Comparison of ENCODE assay signal across 8 cellular contexts in genomic region chr2:181891966-181892794, GRCh38. TPM values are rescaled to one million over a fixed set of nuclear protein-coding genes. Genes with fewer than 3 reads are reported as not detected.
DNase-seq lines count a peak whose midpoint lies in the region; ATAC-seq and TF ChIP-seq lines count a peak whose summit lies in the region.

No MANE protein-coding gene starts in this region.

- peak overlapping the region; percentile 86 for H3K4me2 ChIP-seq in H9 (ENCODE audit: insufficient read depth, insufficient read length, low read length)
- peak overlapping the region; percentile 77 for H3K4me2 ChIP-seq in SU-DHL-6 (ENCODE audit: low read depth, low read length, poor library complexity, severe bottlenecking)

- H3K23ac ChIP-seq in H9 (ENCODE audit: insufficient read length, low read depth, low read length) = no peak overlapping the region

- WGBS in H9 (ENCODE audit: extremely low coverage, insufficient read length, low lambda C conversion rate) = no CpG with 5 or more reads among the region's 83 CpGs
- WGBS in prostate gland = 0% methylated on average over 53 of the region's 83 CpGs
- WGBS in aorta, 2 donors = 0% methylated on average over 79 to 83 of the region's 83 CpGs

- peaks cover 14% of the 10 kb centered on the region for H3K27me3 Mint-ChIP-seq in H9 (ENCODE audit: low read depth)
- peaks cover 18% of the 10 kb centered on the region for H3K27me3 Mint-ChIP-seq in activated naive CD8-positive, alpha-beta T cell treated with anti-CD3 and anti-CD28 coated beads, Interleukin-2, amount 50 U/mL, for 24 hours

- no peak overlapping the region for H2BK12ac ChIP-seq in H9 (ENCODE audit: insufficient read length, low read depth, low read length)

- H2BK5ac ChIP-seq in H9 (ENCODE audit: insufficient read length, low read length) = no peak overlapping the region

- TF ChIP-seq CTCF in GM10266 (IDR thresholded peaks at IDR 0.05; ENCODE audit: control insufficient read depth, insufficient read depth, low read depth, missing control alignments) = peak; percentile 26
- TF ChIP-seq CTCF in H9 (conservative IDR thresholded peaks at IDR 0.05) = peak; percentile 25; the same call in 1 of the 3 replicates
- no peak for TF ChIP-seq CTCF in SU-DHL-6 (IDR thresholded peaks at IDR 0.05; ENCODE audit: insufficient read depth, low read length, poor library complexity, severe bottlenecking)
- TF ChIP-seq CTCF in prostate gland (IDR thresholded peaks at IDR 0.05) = no peak

- no peak overlapping the region for H3K56ac ChIP-seq in H9 (ENCODE audit: insufficient read length, low read depth, low read length)

- H3T11ph ChIP-seq in H9 (ENCODE audit: low read length) = no peak overlapping the region

- peak; percentile 62 for DNase-seq in GM10266 (ENCODE audit: extremely low spot score)
- DNase-seq in H9 = peak; percentile 74
- peak; percentile 51 for DNase-seq in LoVo (ENCODE audit: low spot score)
- peak; percentile 66 for DNase-seq in activated naive CD8-positive, alpha-beta T cell treated with anti-CD3 and anti-CD28 coated beads, Interleukin-2, amount 50 U/mL, for 24 hours
- peak; percentile 79 for DNase-seq in left cardiac atrium
- peak; percentile 63 for DNase-seq in prostate gland (ENCODE audit: low spot score)
- peak; percentile 81 to 88 for DNase-seq in aorta

- H3K27ac ChIP-seq in H9 (ENCODE audit: insufficient read length, low read depth, low read length) = no peak overlapping the region
- H3K27ac ChIP-seq in SU-DHL-6 (ENCODE audit: low read depth, low read length) = peak overlapping the region; percentile 38
- peak overlapping the region; percentile 97 to 98 for H3K27ac ChIP-seq in prostate gland
- H3K27ac ChIP-seq in aorta (ENCODE audit: low read depth in 1 of 2, low read length in 2 of 2) = peak overlapping the region; percentile 93 to 94

- peaks cover 6% of the 10 kb centered on the region for H3K36me3 ChIP-seq in SU-DHL-6 (ENCODE audit: low read length)
- no peaks in the 10 kb centered on the region for H3K36me3 ChIP-seq in prostate gland
- H3K36me3 ChIP-seq in aorta (ENCODE audit: control insufficient read depth in 1 of 2, insufficient read depth in 2 of 2, low read length in 1 of 2) = no peaks in the 10 kb centered on the region

- H3K79me2 ChIP-seq in H9 (ENCODE audit: insufficient read depth, low read length) (no peaks in the 10 kb centered on the region), SU-DHL-6 (ENCODE audit: insufficient read depth, low read length) (peaks cover 3% of the 10 kb centered on the region; the same call in 1 of the 2 replicates)

- H3K9ac ChIP-seq in H9 (ENCODE audit: extremely low read depth, insufficient read length, low read length) (peak overlapping the region; percentile 28), SU-DHL-6 (ENCODE audit: low read length) (peak overlapping the region; percentile 94)

- no peaks in the 10 kb centered on the region for H3K27me3 ChIP-seq in H9 (ENCODE audit: insufficient read depth, low read length)
- H3K27me3 ChIP-seq in SU-DHL-6 (ENCODE audit: low read length) = no peaks in the 10 kb centered on the region
- H3K27me3 ChIP-seq in prostate gland (replicated peaks; ENCODE audit: insufficient read depth) = no peaks in the 10 kb centered on the region
- H3K27me3 ChIP-seq in aorta (ENCODE audit: control insufficient read depth in 1 of 2, insufficient read depth in 2 of 2, low read length in 1 of 2) = no peaks in the 10 kb centered on the region

- peak overlapping the region; percentile 67; the same call in 1 of the 2 replicates for H3K14ac ChIP-seq in H9 (ENCODE audit: insufficient read depth, low read length)

- no peak overlapping the region for H2BK20ac ChIP-seq in H9 (ENCODE audit: low read depth, low read length, poor library complexity, severe bottlenecking)

- intact Hi-C loops in left cardiac atrium (cut with DNase I) (loop anchor here in 1 of 2 donors (10.0 kb wide), 1 partner anchor 183 kb away; no protein-coding TSS in a partner anchor), prostate gland (cut with DNase I) (loop anchor here (5.0 kb wide), 1 partner anchor 185 kb away; no protein-coding TSS in a partner anchor), aorta (cut with DNase I) (loop anchor here in 1 of 2 donors (5.0 kb wide), 3 partner anchors 100 to 185 kb away; no protein-coding TSS in a partner anchor)

- peak; percentile 53 for ATAC-seq in activated naive CD8-positive, alpha-beta T cell treated with anti-CD3 and anti-CD28 coated beads, Interleukin-2, amount 50 U/mL, for 24 hours
- ATAC-seq in left cardiac atrium = peak; percentile 66 to 76
- peak; percentile 82 for ATAC-seq in aorta (ENCODE audit: low FRiP score)

- TF ChIP-seq POLR2A in prostate gland (IDR thresholded peaks at IDR 0.05) = peak; percentile 63

- H3K9me3 ChIP-seq in H9 (ENCODE audit: control insufficient read depth, low read depth, low read length) (no peaks in the 10 kb centered on the region), SU-DHL-6 (ENCODE audit: insufficient read depth, low read length) (no peaks in the 10 kb centered on the region), prostate gland (no peaks in the 10 kb centered on the region), aorta (ENCODE audit: control insufficient read depth, low read length) (no peaks in the 10 kb centered on the region)

- no peaks in the 10 kb centered on the region; a peak in 1 of 5 replicates for H3K9me3 Mint-ChIP-seq in H9
- H3K9me3 Mint-ChIP-seq in activated naive CD8-positive, alpha-beta T cell treated with anti-CD3 and anti-CD28 coated beads, Interleukin-2, amount 50 U/mL, for 24 hours = no peaks in the 10 kb centered on the region

- peak overlapping the region; percentile 88 for H3K4me3 Mint-ChIP-seq in H9
- H3K4me3 Mint-ChIP-seq in activated naive CD8-positive, alpha-beta T cell treated with anti-CD3 and anti-CD28 coated beads, Interleukin-2, amount 50 U/mL, for 24 hours = peak overlapping the region; percentile 98

- no peak overlapping the region for H4K5ac ChIP-seq in H9 (ENCODE audit: insufficient read length, low read depth, low read length)

- no peaks in the 10 kb centered on the region for H3K23me2 ChIP-seq in H9 (ENCODE audit: insufficient read length, low read depth, low read length, poor library complexity, severe bottlenecking)

- H3K18ac ChIP-seq in H9 (ENCODE audit: insufficient read length, low read depth, low read length) = peak overlapping the region; percentile 10

- no peak overlapping the region for H3K4ac ChIP-seq in H9 (ENCODE audit: low read depth, low read length)

- H2BK15ac ChIP-seq in H9 (ENCODE audit: low read depth, low read length) = no peak overlapping the region

- peak overlapping the region in 1 of 3 experiments; percentile 93; a peak in 3 of 7 replicates for H3K27ac Mint-ChIP-seq in H9
- peak overlapping the region; percentile 91 for H3K27ac Mint-ChIP-seq in activated naive CD8-positive, alpha-beta T cell treated with anti-CD3 and anti-CD28 coated beads, Interleukin-2, amount 50 U/mL, for 24 hours

- H4K20me1 ChIP-seq in H9 (ENCODE audit: control insufficient read depth, insufficient read depth, insufficient read length) (no peaks in the 10 kb centered on the region), SU-DHL-6 (ENCODE audit: low read depth, low read length) (no peaks in the 10 kb centered on the region)

- no peak overlapping the region for H2AFZ ChIP-seq in H9 (ENCODE audit: low read length)
- peak overlapping the region; percentile 96 for H2AFZ ChIP-seq in SU-DHL-6 (ENCODE audit: low read depth, low read length, severe bottlenecking)

- no peaks in the 10 kb centered on the region for H3K79me1 ChIP-seq in H9 (ENCODE audit: insufficient read depth, low read depth, low read length, poor library complexity, severe bottlenecking)

- no peak overlapping the region for H4K8ac ChIP-seq in H9 (replicated peaks; ENCODE audit: insufficient read length, low read depth, low read length)

- H3F3A ChIP-seq in SU-DHL-6 (ENCODE audit: insufficient read depth) = peaks cover 5% of the 10 kb centered on the region; the same call in 1 of the 2 replicates

- no peak overlapping the region for H2BK120ac ChIP-seq in H9 (ENCODE audit: low read depth, low read length, poor library complexity, severe bottlenecking)

- H3K36me3 Mint-ChIP-seq in H9 (ENCODE audit: insufficient read depth in 1 of 3, low read depth in 3 of 3) = 0 out of 7 replicates have a peak, but pooled peaks cover 0 to 2% (median 0%) of the 10 kb centered on the region in 3 experiments
- H3K36me3 Mint-ChIP-seq in activated naive CD8-positive, alpha-beta T cell treated with anti-CD3 and anti-CD28 coated beads, Interleukin-2, amount 50 U/mL, for 24 hours (ENCODE audit: low read depth) = peaks cover 26% of the 10 kb centered on the region

- H3K4me1 Mint-ChIP-seq in H9 = peaks cover 11 to 13% of the 10 kb centered on the region in 2 experiments
- H3K4me1 Mint-ChIP-seq in activated naive CD8-positive, alpha-beta T cell treated with anti-CD3 and anti-CD28 coated beads, Interleukin-2, amount 50 U/mL, for 24 hours = peaks cover 32% of the 10 kb centered on the region

- H3K4me3 ChIP-seq in SU-DHL-6 (ENCODE audit: insufficient read depth, low read length, poor library complexity, severe bottlenecking) = peak overlapping the region; percentile 76
- H3K4me3 ChIP-seq in prostate gland = peak overlapping the region; percentile 86 to 91
- peak overlapping the region; percentile 85 to 86 for H3K4me3 ChIP-seq in aorta (ENCODE audit: low read length in 2 of 2)

- no peak overlapping the region for H4K91ac ChIP-seq in H9 (ENCODE audit: insufficient read length, low read depth, low read length)

- no peaks in the 10 kb centered on the region for H3K9me2 ChIP-seq in SU-DHL-6 (replicated peaks; ENCODE audit: insufficient read depth, low read length)

- H2AK5ac ChIP-seq in H9 (ENCODE audit: insufficient read length, low read length) = no peak overlapping the region

- H3K4me1 ChIP-seq in H9 (ENCODE audit: insufficient read depth, low read length) (no peaks in the 10 kb centered on the region), prostate gland (replicated peaks) (no peaks in the 10 kb centered on the region), aorta (ENCODE audit: control insufficient read depth in 1 of 2, insufficient read depth in 2 of 2, low read length in 2 of 2) (peaks cover 0 to 7% of the 10 kb centered on the region in 2 donors)

RNA-seq across cellular contexts. Expression of gene ITPRID2, which starts 0.7 kb away (rescaled TPM):
- total RNA-seq in H9 (2021) (9.0 and 12.0 TPM in 2 replicates), left cardiac atrium (10 to 100 TPM; 61.5 to 88.7 TPM), prostate gland (100 to 1,000 TPM in 1 of 2 donors, 10 to 100 TPM in 1; 78.9 to 159 TPM), aorta (100 to 1,000 TPM; 119 to 145 TPM)
- 10 to 100 TPM; 40.1 to 86.1 TPM for polyA plus RNA-seq in aorta

Comparison
In these comparisons a context has a peak if more than half of its experiments do, and no peak if none do; other contexts are left out.
1. CTCF ChIP-seq: peak in GM10266 (single experiment) and H9 (single experiment); none in SU-DHL-6 (single experiment) and prostate gland (0 of 4).
2. Peak in every context shown above with its lines, with median percentiles within 50 percentile points of each other: DNase-seq, H3K4me3 ChIP-seq and ATAC-seq.